In genomic region chr2:174605687-174606086, GRCh38 we compare ENCODE assay signal across 11 cellular contexts. TPM values are rescaled to one million over a fixed set of nuclear protein-coding genes. Genes with fewer than 3 reads are reported as not detected.
DNase-seq lines count a peak whose midpoint lies in the region; ATAC-seq and TF ChIP-seq lines count a peak whose summit lies in the region.
"Had no signal": no experiment of that assay in that cellular context is flagged by ENCODE, and none has a peak within 500 bp of the region (broad histone marks: within the 10 kb centered on the region; RNA-seq: fewer than 3 reads in every experiment).

No MANE protein-coding gene starts in this region.

- H3K27ac ChIP-seq in OCI-LY1 (ENCODE audit: low read depth, low read length, poor library complexity, severe bottlenecking) (peak overlapping the region; percentile 71), psoas muscle (no peak overlapping the region)
- H3K27ac ChIP-seq: 22Rv1 had no signal

- H3K27me3 ChIP-seq in OCI-LY1 (ENCODE audit: insufficient read depth, low read length), result no peaks in the 10 kb centered on the region
- H3K27me3 ChIP-seq in psoas muscle (ENCODE audit: insufficient read depth in 3 of 3, low read length in 2 of 3), result no peaks in the 10 kb centered on the region

- no peaks in the 10 kb centered on the region for H4K20me1 ChIP-seq in OCI-LY1 (ENCODE audit: insufficient read depth, low read length)

- H2AFZ ChIP-seq in OCI-LY1 (ENCODE audit: low read length), result no peak overlapping the region

- DNase-seq in NCI-H1694 treated with DMSO at 0.1 percent for 48 hours (lab: John Stamatoyannopoulos, UW) (peak; percentile 30), NCI-H1694 (lab: John Stamatoyannopoulos, UW) (no peak), cardiac fibroblast (ENCODE audit: low read depth in 2 of 2) (peak; percentile 67 to 68), psoas muscle (no peak), NCI-H2029 (lab: John Stamatoyannopoulos, UW) (no peak), GDM1 (lab: John Stamatoyannopoulos, UW) (no peak)
- DNase-seq: activated gamma-delta T cell, right cardiac atrium had no signal

- peaks cover 76% of the 10 kb centered on the region for H3K4me1 ChIP-seq in OCI-LY1 (ENCODE audit: insufficient read depth, low read length, severe bottlenecking)
- H3K4me1 ChIP-seq in psoas muscle, result no peaks in the 10 kb centered on the region

- H3K9me3 ChIP-seq in OCI-LY1 (ENCODE audit: low read length) (no peaks in the 10 kb centered on the region), psoas muscle (no peaks in the 10 kb centered on the region)

- ATAC-seq in psoas muscle, result no peak
- ATAC-seq in GM21528 (IDR thresholded peaks at IDR 0.05; ENCODE audit: low FRiP score, unreplicated experiment), result no peak

- intact Hi-C loops in psoas muscle (cut with DNase I), result loop anchor here in 1 of 2 donors (2.0 kb wide), 1 partner anchor 143 kb away; no protein-coding TSS in a partner anchor

- H3K4me3 ChIP-seq in OCI-LY1 (ENCODE audit: low read depth, low read length, poor library complexity, severe bottlenecking), result no peak overlapping the region
- no peak overlapping the region for H3K4me3 ChIP-seq in cardiac fibroblast (replicated peaks in 1 of 2; ENCODE audit: low read depth in 2 of 2, low read length in 2 of 2)
- no peak overlapping the region for H3K4me3 ChIP-seq in psoas muscle

- peak overlapping the region; percentile 31; the same call in 1 of the 2 replicates for H3K9ac ChIP-seq in OCI-LY1 (ENCODE audit: low read length)

- TF ChIP-seq CTCF in OCI-LY1 (IDR thresholded peaks at IDR 0.05; ENCODE audit: low read length) (peak; percentile 61), cardiac fibroblast (IDR thresholded peaks at IDR 0.05; ENCODE audit: low read depth, low read length) (peak; percentile 81), psoas muscle (IDR thresholded peaks at IDR 0.05) (peak; percentile 6)

- no peaks in the 10 kb centered on the region for H3K79me2 ChIP-seq in OCI-LY1 (ENCODE audit: insufficient read depth, low read length)

- H3K4me2 ChIP-seq in OCI-LY1 (ENCODE audit: low read length), result peak overlapping the region; percentile 4; the same call in 1 of the 2 replicates

- H3F3A ChIP-seq in OCI-LY1 (ENCODE audit: insufficient read depth, low read length), result no peaks in the 10 kb centered on the region

- H3K36me3 ChIP-seq in OCI-LY1 (ENCODE audit: insufficient read depth, low read length) (no peaks in the 10 kb centered on the region), psoas muscle (ENCODE audit: insufficient read depth in 1 of 2, low read depth in 1 of 2) (no peaks in the 10 kb centered on the region)

- no peaks in the 10 kb centered on the region for H3K9me2 ChIP-seq in OCI-LY1 (ENCODE audit: low read depth, low read length)

RNA-seq across cellular contexts. Expression of gene WIPF1, which starts 8.1 kb away (rescaled TPM):
- total RNA-seq in psoas muscle, result 10 to 100 TPM in 1 of 4 donors, 1 to 10 TPM in 3; 6.2 to 10.0 (median 8.0) TPM
- polyA plus RNA-seq in psoas muscle, result 1 to 10 TPM; 3.4 to 3.9 (median 3.4) TPM

Comparison
In these comparisons a context has a peak if more than half of its experiments do, and no peak if none do; other contexts are left out.
1. DNase-seq: peak in NCI-H1694 treated with DMSO at 0.1 percent for 48 hours (single experiment) and cardiac fibroblast (2 of 2); none in NCI-H1694 (single experiment), psoas muscle (0 of 2), NCI-H2029 (single experiment) and GDM1 (single experiment).
2. CTCF ChIP-seq: peak in every context shown above with its lines; median percentile 81 in cardiac fibroblast; 61 in OCI-LY1; 6 in psoas muscle.